ENCODE assay signal across 27 cellular contexts in the genomic region with DNA sequence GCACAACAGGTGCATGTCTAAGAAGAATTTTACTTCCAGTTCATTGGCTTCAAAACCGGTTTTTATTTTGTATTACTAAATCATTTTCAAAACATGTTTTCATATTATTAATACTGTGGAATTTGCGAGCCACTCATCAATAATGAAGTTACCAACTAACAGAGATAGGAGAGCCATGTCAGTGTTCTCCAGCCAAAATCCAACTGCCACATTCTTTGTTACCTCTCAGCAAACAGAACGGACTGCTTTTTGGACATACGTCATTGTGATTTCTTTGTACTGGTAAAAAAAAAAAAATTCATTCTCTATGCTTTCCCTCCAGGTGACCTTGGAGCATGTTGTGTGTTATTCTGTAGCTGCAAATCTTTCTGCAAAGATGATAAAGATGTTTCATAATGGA.
"Had no signal": no experiment of that assay in that cellular context is flagged by ENCODE, and none has a peak within 500 bp of the region (broad histone marks: within the 10 kb centered on the region; RNA-seq: fewer than 3 reads in every experiment).

No MANE protein-coding gene starts in this region.

- H3K4me3 ChIP-seq: colonic mucosa, esophagus squamous epithelium, gastrocnemius medialis, heart right ventricle, left lung, lower lobe of right lung had no signal

- H3K4me3 Mint-ChIP-seq: dendritic cell treated with granulocyte-macrophage colony-stimulating factor and Interleukin-4, amounts not matched to agents 40 ng/mL and 50 ng/mL, for 4 days; effector memory CD8-positive, alpha-beta T cell; endodermal cell; naive thymus-derived CD4-positive, alpha-beta T cell had no signal

- DNase-seq: colonic mucosa; cortex of kidney; effector CD8-positive, alpha-beta T cell; effector memory CD8-positive, alpha-beta T cell; endodermal cell; erythroblast; esophagus squamous epithelium; foreskin fibroblast; foreskin melanocyte; gastrocnemius medialis; glutamatergic neuron; head of caudate nucleus; heart right ventricle; hippocampal formation; left cardiac atrium; left lung; left ventricle myocardium superior; lower lobe of right lung; mesenchymal stem cell; midbrain; naive thymus-derived CD4-positive, alpha-beta T cell had no signal

- H3K9me3 ChIP-seq: colonic mucosa, esophagus squamous epithelium, gastrocnemius medialis, lower lobe of right lung had no signal

- H3K36me3 Mint-ChIP-seq: naive thymus-derived CD4-positive, alpha-beta T cell had no signal

- H3K27me3 Mint-ChIP-seq: dendritic cell treated with granulocyte-macrophage colony-stimulating factor and Interleukin-4, amounts not matched to agents 40 ng/mL and 50 ng/mL, for 4 days; effector memory CD8-positive, alpha-beta T cell; naive thymus-derived CD4-positive, alpha-beta T cell had no signal

- H3K4me1 Mint-ChIP-seq: endodermal cell; naive thymus-derived CD4-positive, alpha-beta T cell had no signal

- H3K27ac ChIP-seq: colonic mucosa, epithelial cell of prostate, esophagus squamous epithelium, gastrocnemius medialis, heart right ventricle, left lung, lower lobe of right lung had no signal

- ATAC-seq: effector memory CD8-positive, alpha-beta T cell; esophagus mucosa; gastrocnemius medialis; heart right ventricle; left cardiac atrium; left lung; left ventricle myocardium superior; lower lobe of right lung; naive thymus-derived CD4-positive, alpha-beta T cell had no signal

- H3K36me3 ChIP-seq: colonic mucosa, esophagus squamous epithelium, gastrocnemius medialis, heart right ventricle, left lung, lower lobe of right lung had no signal

- H3K4me1 ChIP-seq: colonic mucosa, esophagus squamous epithelium, gastrocnemius medialis, heart right ventricle, left lung, lower lobe of right lung had no signal

- H3K27ac Mint-ChIP-seq: dendritic cell treated with granulocyte-macrophage colony-stimulating factor and Interleukin-4, amounts not matched to agents 40 ng/mL and 50 ng/mL, for 4 days; effector memory CD8-positive, alpha-beta T cell; endodermal cell; naive thymus-derived CD4-positive, alpha-beta T cell had no signal

- FAIRE-seq: endometrium, islet of Langerhans, keratinocyte had no signal

- H3K27me3 ChIP-seq: colonic mucosa, esophagus squamous epithelium, gastrocnemius medialis, heart right ventricle, left lung had no signal
